Comparison of ENCODE assay signal across 10 cellular contexts in genomic region chr5:67537439-67538342, GRCh38.
DNase-seq lines count a peak whose midpoint lies in the region; ATAC-seq and TF ChIP-seq lines count a peak whose summit lies in the region.
"Had no signal": no experiment of that assay in that cellular context is flagged by ENCODE, and none has a peak within 500 bp of the region (broad histone marks: within the 10 kb centered on the region; RNA-seq: fewer than 3 reads in every experiment).

No MANE protein-coding gene starts in this region.

- H3K27me3 Mint-ChIP-seq in activated CD8-positive, alpha-beta memory T cell treated with anti-CD3 and anti-CD28 coated beads, Interleukin-2, amount 10 ng/mL, durations not matched to agents 7 days and 5 days: no peaks in the 10 kb centered on the region

- no peaks in the 10 kb centered on the region for H3K36me3 Mint-ChIP-seq in activated CD8-positive, alpha-beta memory T cell treated with anti-CD3 and anti-CD28 coated beads, Interleukin-2, amount 10 ng/mL, durations not matched to agents 7 days and 5 days

- TF ChIP-seq CTCF in coronary artery (IDR thresholded peaks at IDR 0.05): no peak
- TF ChIP-seq CTCF in upper lobe of right lung (IDR thresholded peaks at IDR 0.05): no peak
- TF ChIP-seq CTCF in PC-3 (conservative IDR thresholded peaks at IDR 0.05; ENCODE audit: low read depth, low read length): no peak

- H3K4me3 Mint-ChIP-seq in activated CD8-positive, alpha-beta memory T cell treated with anti-CD3 and anti-CD28 coated beads, Interleukin-2, amount 10 ng/mL, durations not matched to agents 7 days and 5 days: no peak overlapping the region
- H3K4me3 Mint-ChIP-seq: GM23338 had no signal

- intact Hi-C loops in upper lobe of right lung (cut with DNase I) (no loop called here), PC-3 (cut with micrococcal nuclease) (no loop called here)

- no peaks in the 10 kb centered on the region for H3K9me2 ChIP-seq in PC-3 (replicated peaks; ENCODE audit: low read length)

- H3K27me3 ChIP-seq in mononuclear cell (ENCODE audit: insufficient read depth, low read length) (no peaks in the 10 kb centered on the region), upper lobe of right lung (no peaks in the 10 kb centered on the region), PC-3 (ENCODE audit: low read length) (no peaks in the 10 kb centered on the region)

- ATAC-seq in activated CD8-positive, alpha-beta memory T cell treated with anti-CD3 and anti-CD28 coated beads, Interleukin-2, amount 10 ng/mL, durations not matched to agents 7 days and 5 days: peak; percentile 67
- ATAC-seq in upper lobe of right lung (peak; percentile 59), PC-3 (no peak), HG02588 (IDR thresholded peaks at IDR 0.05; ENCODE audit: unreplicated experiment) (no peak)
- ATAC-seq: GM23338 had no signal

- DNase-seq in activated CD8-positive, alpha-beta memory T cell treated with anti-CD3 and anti-CD28 coated beads, Interleukin-2, amount 10 ng/mL, durations not matched to agents 7 days and 5 days: no peak
- DNase-seq in activated CD8-positive, alpha-beta memory T cell treated with anti-CD3 and anti-CD28 coated beads, Interleukin-2, amount 50 U/mL, for 48 hours: no peak
- no peak for DNase-seq in coronary artery (ENCODE audit: low spot score)
- DNase-seq in upper lobe of right lung: no peak
- no peak for DNase-seq in COLO668 (lab: John Stamatoyannopoulos, UW; ENCODE audit: unreplicated experiment)
- no peak for DNase-seq in PC-3
- DNase-seq: activated T-cell treated with anti-CD3 and anti-CD28 coated beads for 4 hours had no signal

- no peaks in the 10 kb centered on the region for H4K20me1 ChIP-seq in PC-3 (ENCODE audit: low read length)

- no peak overlapping the region for H3K9ac ChIP-seq in PC-3 (ENCODE audit: low read length)

- POLR2A ChIA-PET in PC-3 (lab: Charles Lee; ENCODE audit: unreplicated experiment): no interaction called here

- H3K79me2 ChIP-seq in PC-3 (ENCODE audit: low read length): no peaks in the 10 kb centered on the region

- no peaks in the 10 kb centered on the region for H3K9me3 Mint-ChIP-seq in activated CD8-positive, alpha-beta memory T cell treated with anti-CD3 and anti-CD28 coated beads, Interleukin-2, amount 10 ng/mL, durations not matched to agents 7 days and 5 days (ENCODE audit: low read depth)
- H3K9me3 Mint-ChIP-seq: GM23338 had no signal

- H3K9me3 ChIP-seq in mononuclear cell (ENCODE audit: low read depth, low read length) (no peaks in the 10 kb centered on the region), upper lobe of right lung (no peaks in the 10 kb centered on the region), PC-3 (ENCODE audit: low read length) (no peaks in the 10 kb centered on the region)

- no peak overlapping the region for H3K27ac ChIP-seq in coronary artery
- H3K27ac ChIP-seq in upper lobe of right lung: peak overlapping the region; percentile 61
- no peak overlapping the region for H3K27ac ChIP-seq in PC-3 (ENCODE audit: low read length)

- H3K4me3 ChIP-seq in coronary artery (peak overlapping the region; percentile 49), mononuclear cell (ENCODE audit: low read length) (peak overlapping the region; percentile 24), upper lobe of right lung (peak overlapping the region; percentile 41), PC-3 (ENCODE audit: low read length) (no peak overlapping the region)
- H3K4me3 ChIP-seq: GM23338 had no signal

- CTCF ChIA-PET in activated CD8-positive, alpha-beta memory T cell treated with anti-CD3 and anti-CD28 coated beads, Interleukin-2, amount 10 ng/mL, durations not matched to agents 7 days and 5 days (lab: Charles Lee): no interaction called here
- CTCF ChIA-PET in PC-3 (lab: Charles Lee): no interaction called here

- H3K4me1 Mint-ChIP-seq in activated CD8-positive, alpha-beta memory T cell treated with anti-CD3 and anti-CD28 coated beads, Interleukin-2, amount 10 ng/mL, durations not matched to agents 7 days and 5 days: no peaks in the 10 kb centered on the region
- H3K4me1 Mint-ChIP-seq: GM23338 had no signal

- H3K4me2 ChIP-seq in PC-3 (ENCODE audit: low read length): no peak overlapping the region
- H3K4me2 ChIP-seq: GM23338 had no signal

- no peak overlapping the region for H2AFZ ChIP-seq in PC-3 (ENCODE audit: low read length)
- H2AFZ ChIP-seq: GM23338 had no signal

- no peak overlapping the region for H3K27ac Mint-ChIP-seq in activated CD8-positive, alpha-beta memory T cell treated with anti-CD3 and anti-CD28 coated beads, Interleukin-2, amount 10 ng/mL, durations not matched to agents 7 days and 5 days
- H3K27ac Mint-ChIP-seq: GM23338 had no signal

- no peaks in the 10 kb centered on the region for H3K36me3 ChIP-seq in upper lobe of right lung
- H3K36me3 ChIP-seq in PC-3 (ENCODE audit: low read depth, low read length): no peaks in the 10 kb centered on the region

- BruUV-seq in PC-3 (replicated peaks; lab: Mats Ljungman, UMichigan): no TSS peak

- peaks cover 16% of the 10 kb centered on the region for H3K4me1 ChIP-seq in mononuclear cell (ENCODE audit: insufficient read depth, low read length)
- peaks cover 15% of the 10 kb centered on the region for H3K4me1 ChIP-seq in upper lobe of right lung
- no peaks in the 10 kb centered on the region for H3K4me1 ChIP-seq in PC-3 (ENCODE audit: insufficient read depth, low read length)

- H3F3A ChIP-seq in PC-3 (ENCODE audit: low read length, unreplicated experiment): no peaks in the 10 kb centered on the region

Comparison
In these comparisons a context has a peak if more than half of its experiments do, and no peak if none do; other contexts are left out.
1. ATAC-seq: peak in activated CD8-positive, alpha-beta memory T cell treated with anti-CD3 and anti-CD28 coated beads, Interleukin-2, amount 10 ng/mL, durations not matched to agents 7 days and 5 days (single experiment) and upper lobe of right lung (single experiment); none in PC-3 (single experiment) and HG02588 (single experiment).